Comparison of ENCODE assay signal across 13 cellular contexts in the genomic region with DNA sequence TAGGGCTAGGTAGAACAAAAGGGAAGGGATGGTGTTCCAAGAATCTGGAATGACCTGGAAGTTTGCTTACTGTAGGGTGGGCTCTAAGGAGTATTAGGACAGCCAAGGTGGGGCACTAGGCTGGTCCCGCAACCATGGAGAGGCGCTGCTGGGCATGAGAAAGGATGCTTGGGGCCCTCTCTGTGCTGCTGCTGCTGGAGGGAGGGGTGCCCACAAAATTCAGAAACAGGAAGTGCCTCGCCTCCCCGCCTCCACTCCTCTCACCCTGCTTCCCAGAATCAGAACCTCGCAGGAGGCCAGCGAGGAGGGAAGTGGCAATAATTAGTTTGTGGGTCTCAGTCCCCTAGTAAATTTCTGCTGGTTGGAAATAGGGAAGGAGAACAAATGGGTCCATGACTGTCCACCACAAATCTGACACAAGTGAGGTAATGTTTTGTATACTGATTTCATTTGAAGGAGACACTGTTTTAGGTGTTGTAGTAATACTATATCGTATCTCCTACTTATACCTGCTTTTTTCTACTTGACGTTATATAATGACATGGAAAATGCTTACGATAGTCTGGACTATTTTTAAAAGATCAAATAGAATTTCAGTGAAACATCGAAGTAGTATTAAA. TPM values are rescaled to one million over a fixed set of nuclear protein-coding genes. Genes with fewer than 3 reads are reported as not detected.
A peak's percentile ranks its signal among the peaks of the same experiment; 100 is the strongest.
DNase-seq lines count a peak whose midpoint lies in the region; ATAC-seq, FAIRE-seq and TF ChIP-seq lines count a peak whose summit lies in the region.
"Had no signal": no experiment of that assay in that cellular context is flagged by ENCODE, and none has a peak within 500 bp of the region (broad histone marks: within the 10 kb centered on the region; RNA-seq: fewer than 3 reads in every experiment).

No MANE protein-coding gene starts in this region.

- CTCF ChIA-PET in activated CD4-positive, alpha-beta T cell treated with anti-CD3 and anti-CD28 coated beads for 36 hours (lab: Charles Lee), result no interaction called here
- CTCF ChIA-PET in HepG2 (lab: Yijun Ruan, JAX; ENCODE audit: low intra/inter-chr PET ratio, low total read pairs), result no interaction called here

- TF ChIP-seq EP300 in HepG2 (IDR thresholded peaks at IDR 0.05; ENCODE audit: low read depth in 2 of 2, low read length in 2 of 2), result no peak
- no peak for TF ChIP-seq EP300 in HepG2 (CRISPR knock-in tag; IDR thresholded peaks at IDR 0.05; ENCODE audit: borderline replicate concordance)

- in situ Hi-C loops in HepG2 (cut with HindIII; ENCODE audit: extremely low pct_ligation_motif_present, low pct_unique_long_range_greater_than_20kb), result no loop called here

- no peaks in the 10 kb centered on the region for H3K9me3 ChIP-seq in HepG2 (ENCODE audit: low read length)
- H3K9me3 ChIP-seq: thyroid gland had no signal

- no peaks in the 10 kb centered on the region for H4K20me1 ChIP-seq in HepG2 (ENCODE audit: insufficient read depth, low read length)

- H3K4me1 ChIP-seq in HepG2 (ENCODE audit: insufficient read depth, low read length), result no peaks in the 10 kb centered on the region
- H3K4me1 ChIP-seq: thyroid gland had no signal

- H3K36me3 Mint-ChIP-seq in activated CD4-positive, alpha-beta T cell treated with anti-CD3 and anti-CD28 coated beads for 36 hours (ENCODE audit: low read depth), result no peaks in the 10 kb centered on the region
- peaks cover 0 to 11% of the 10 kb centered on the region in 2 donors for H3K36me3 Mint-ChIP-seq in activated naive CD4-positive, alpha-beta T cell treated with anti-CD3 and anti-CD28 coated beads, Interleukin-2, amount 50 U/mL, for 72 hours

- H3K4me3 ChIP-seq in NB4 (ENCODE audit: low read depth, low read length) (no peak overlapping the region), HepG2 (replicated peaks in 1 of 3; ENCODE audit: insufficient read depth in 1 of 3, low read depth in 2 of 3, low read length in 3 of 3) (no peak overlapping the region)
- H3K4me3 ChIP-seq: smooth muscle cell, thyroid gland had no signal

- TF ChIP-seq CTCF in NB4 (IDR thresholded peaks at IDR 0.05; ENCODE audit: low read depth, low read length) (no peak), HepG2 (CRISPR knock-in tag; IDR thresholded peaks at IDR 0.05) (no peak)

- H3K79me2 ChIP-seq in HepG2 (ENCODE audit: insufficient read depth, low read length), result no peaks in the 10 kb centered on the region

- peaks cover 19% of the 10 kb centered on the region for H3K4me1 Mint-ChIP-seq in activated CD4-positive, alpha-beta T cell treated with anti-CD3 and anti-CD28 coated beads for 36 hours

- BruUV-seq in HepG2 (replicated peaks; lab: Mats Ljungman, UMichigan), result no TSS peak

- peak; percentile 94 for ATAC-seq in activated CD4-positive, alpha-beta T cell treated with anti-CD3 and anti-CD28 coated beads for 36 hours
- ATAC-seq in activated naive CD4-positive, alpha-beta T cell treated with anti-CD3 and anti-CD28 coated beads, Interleukin-2, amount 50 U/mL, for 72 hours, result peak; percentile 49 to 85
- no peak for ATAC-seq in HepG2

- H2AFZ ChIP-seq in HepG2 (ENCODE audit: low read length), result no peak overlapping the region

- no peaks in the 10 kb centered on the region for H3K27me3 Mint-ChIP-seq in activated CD4-positive, alpha-beta T cell treated with anti-CD3 and anti-CD28 coated beads for 36 hours

- H3K4me2 ChIP-seq in HepG2 (ENCODE audit: low read depth, low read length), result no peak overlapping the region
- H3K4me2 ChIP-seq: smooth muscle cell had no signal

- intact Hi-C loops in activated CD4-positive, alpha-beta T cell treated with anti-CD3 and anti-CD28 coated beads for 36 hours (cut with DNase I, micrococcal nuclease), result no loop called here
- intact Hi-C loops in HepG2 (cut with micrococcal nuclease; ENCODE audit: unreplicated experiment), result no loop called here

- peak overlapping the region; percentile 83 for H3K27ac Mint-ChIP-seq in activated CD4-positive, alpha-beta T cell treated with anti-CD3 and anti-CD28 coated beads for 36 hours
- peak overlapping the region; percentile 40 to 82 for H3K27ac Mint-ChIP-seq in activated naive CD4-positive, alpha-beta T cell treated with anti-CD3 and anti-CD28 coated beads, Interleukin-2, amount 50 U/mL, for 72 hours

- FAIRE-seq in HepG2 (lab: Jason Lieb, UNC), result no peak
- FAIRE-seq: GM12892 had no signal

- peaks cover 0 to 9% of the 10 kb centered on the region in 2 experiments; a peak in 1 of 5 replicates for H3K27me3 ChIP-seq in HepG2 (ENCODE audit: control insufficient read depth in 1 of 2, insufficient read depth in 2 of 2, low read length in 2 of 2)
- H3K27me3 ChIP-seq: thyroid gland had no signal

- H3K36me3 ChIP-seq in HepG2 (replicated peaks in 1 of 2; ENCODE audit: control insufficient read depth in 1 of 2, insufficient read depth in 2 of 2, low read length in 2 of 2), result no peaks in the 10 kb centered on the region
- H3K36me3 ChIP-seq: thyroid gland had no signal

- no peak for TF ChIP-seq POLR2A in NB4 (IDR thresholded peaks at IDR 0.05; ENCODE audit: extremely low read depth, insufficient read length)
- no peak for TF ChIP-seq POLR2A in HepG2 (IDR thresholded peaks at IDR 0.05; ENCODE audit: insufficient read depth in 1 of 2, low read depth in 2 of 2, low read length in 2 of 2)

- H3K9me3 Mint-ChIP-seq in activated CD4-positive, alpha-beta T cell treated with anti-CD3 and anti-CD28 coated beads for 36 hours (ENCODE audit: low read depth), result peaks cover 2% of the 10 kb centered on the region
- H3K9me3 Mint-ChIP-seq in activated naive CD4-positive, alpha-beta T cell treated with anti-CD3 and anti-CD28 coated beads, Interleukin-2, amount 50 U/mL, for 72 hours, result peaks cover 4 to 10% of the 10 kb centered on the region in 2 donors

- peak overlapping the region; percentile 50 for H3K4me3 Mint-ChIP-seq in activated CD4-positive, alpha-beta T cell treated with anti-CD3 and anti-CD28 coated beads for 36 hours

- H3K9ac ChIP-seq in HepG2 (ENCODE audit: insufficient read depth, low read depth, low read length), result no peak overlapping the region

- no peak for TF ChIP-seq RAD21 in HepG2 (CRISPR knock-in tag; IDR thresholded peaks at IDR 0.05)

- 21% methylated on average over 10 of the region's 10 CpGs for WGBS in HepG2 (ENCODE audit: low lambda C conversion rate)

- peak; percentile 70 for DNase-seq in NB4 (ENCODE audit: low read depth)
- peak; percentile 69 for DNase-seq in activated CD4-positive, alpha-beta T cell treated with anti-CD3 and anti-CD28 coated beads for 36 hours
- peak; percentile 30 to 56 for DNase-seq in activated naive CD4-positive, alpha-beta T cell treated with anti-CD3 and anti-CD28 coated beads, Interleukin-2, amount 50 U/mL, for 72 hours (ENCODE audit: low spot score in 2 of 2)
- peak; percentile 25 to 34 for DNase-seq in stimulated activated CD4-positive, alpha-beta T cell treated with anti-CD3 and anti-CD28 coated beads, Interleukin-4, amount 100 ng/mL, for 4 hours
- no peak for DNase-seq in NCI-H345 treated with DMSO at 0.1 percent for 48 hours (lab: John Stamatoyannopoulos, UW; ENCODE audit: unreplicated experiment)
- no peak for DNase-seq in HepG2 (ENCODE audit: low spot score)
- DNase-seq in DMS79 (lab: John Stamatoyannopoulos, UW), result no peak
- DNase-seq in NCI-H226, result no peak
- DNase-seq: C1 segment of cervical spinal cord; NK-92 treated with Interleukin-12 subunit alpha and Interleukin-12 subunit beta, amount 100 ng/mL, for 24 hours; thyroid gland had no signal

- H3K27ac ChIP-seq in HepG2 (ENCODE audit: extremely low read length, insufficient read depth, low read length), result no peak overlapping the region
- H3K27ac ChIP-seq: thyroid gland had no signal

- POLR2A ChIA-PET in activated CD4-positive, alpha-beta T cell treated with anti-CD3 and anti-CD28 coated beads for 36 hours (lab: Charles Lee), result no interaction called here
- POLR2A ChIA-PET in HepG2 (lab: Yijun Ruan, JAX), result no interaction called here

RNA-seq across cellular contexts. Expression of gene PDCL3, which starts 7.9 kb away (rescaled TPM):
- 10 to 100 TPM; 39.3 to 41.9 TPM for total RNA-seq in activated CD4-positive, alpha-beta T cell treated with anti-CD3 and anti-CD28 coated beads for 36 hours
- 10 to 100 TPM; 37.0 to 39.5 TPM for total RNA-seq in activated naive CD4-positive, alpha-beta T cell treated with anti-CD3 and anti-CD28 coated beads, Interleukin-2, amount 50 U/mL, for 72 hours
- total RNA-seq in HepG2 (2016; rRNA removed; fragmentation: Illumina TruSeq; extraction: Trizol), result 24.4 and 36.9 TPM in 2 replicates
- total RNA-seq in HepG2 (2016; cell fraction: cytosol; rRNA removed; fragmentation: Illumina TruSeq; extraction: Trizol; ENCODE audit: low read depth), result 7.1 and 7.4 TPM in 2 replicates
- 26.6 and 35.1 TPM in 2 replicates for total RNA-seq in HepG2 (2016; cell fraction: insoluble cytoplasmic fraction; rRNA removed; fragmentation: Illumina TruSeq; extraction: Trizol)
- total RNA-seq in HepG2 (2016; cell fraction: membrane; rRNA removed; fragmentation: Illumina TruSeq; extraction: Trizol), result 9.5 and 9.9 TPM in 2 replicates
- total RNA-seq in HepG2 (2016; cell fraction: nucleus; rRNA removed; fragmentation: Illumina TruSeq; extraction: Trizol), result 13.4 and 14.5 TPM in 2 replicates
- 14.4 TPM in 2 replicates for polyA plus RNA-seq in HepG2 (2011; rRNA removed)
- polyA plus RNA-seq in HepG2 (2011; cell fraction: cytosol; rRNA removed), result 9.9 and 15.6 TPM in 2 replicates
- 2.6 and 4.0 TPM in 2 replicates for polyA plus RNA-seq in HepG2 (2011; cell fraction: nucleus; rRNA removed)
- polyA plus RNA-seq in HepG2 (2012), result 22.1 and 23.8 TPM in 2 replicates
- polyA plus RNA-seq in HepG2 (2016; cell fraction: cytosol; fragmentation: Illumina TruSeq; extraction: Trizol; ENCODE audit: low read depth), result 11.7 and 12.3 TPM in 2 replicates
- polyA plus RNA-seq in HepG2 (2016; cell fraction: insoluble cytoplasmic fraction; fragmentation: Illumina TruSeq; extraction: Trizol; ENCODE audit: low read depth), result 64.8 and 71.4 TPM in 2 replicates
- 12.5 and 13.1 TPM in 2 replicates for polyA plus RNA-seq in HepG2 (2016; cell fraction: membrane; fragmentation: Illumina TruSeq; extraction: Trizol; ENCODE audit: low read depth)
- polyA plus RNA-seq in HepG2 (2016; cell fraction: nucleus; fragmentation: Illumina TruSeq; extraction: Trizol; ENCODE audit: insufficient read depth, low read depth), result 26.6 and 28.1 TPM in 2 replicates
- 5.0 and 7.5 TPM in 2 replicates for polyA minus RNA-seq in HepG2 (2011; rRNA and poly(A)+ RNA removed; ENCODE audit: low replicate concordance)
- 5.8 and 6.1 TPM in 2 replicates for polyA minus RNA-seq in HepG2 (2011; cell fraction: cytosol; rRNA and poly(A)+ RNA removed)
- polyA minus RNA-seq in HepG2 (2011; cell fraction: nucleus; rRNA and poly(A)+ RNA removed), result 7.0 and 10.1 TPM in 2 replicates

Comparison
In these comparisons a context has a peak if more than half of its experiments do, and no peak if none do; other contexts are left out.
1. DNase-seq: peak in NB4 (single experiment), activated CD4-positive, alpha-beta T cell treated with anti-CD3 and anti-CD28 coated beads for 36 hours (single experiment), activated naive CD4-positive, alpha-beta T cell treated with anti-CD3 and anti-CD28 coated beads, Interleukin-2, amount 50 U/mL, for 72 hours (2 of 2) and stimulated activated CD4-positive, alpha-beta T cell treated with anti-CD3 and anti-CD28 coated beads, Interleukin-4, amount 100 ng/mL, for 4 hours (2 of 2); none in NCI-H345 treated with DMSO at 0.1 percent for 48 hours (single experiment), HepG2 (single experiment), DMS79 (single experiment) and NCI-H226 (single experiment).